Comparison of ENCODE assay signal across 14 cellular contexts in the genomic region with DNA sequence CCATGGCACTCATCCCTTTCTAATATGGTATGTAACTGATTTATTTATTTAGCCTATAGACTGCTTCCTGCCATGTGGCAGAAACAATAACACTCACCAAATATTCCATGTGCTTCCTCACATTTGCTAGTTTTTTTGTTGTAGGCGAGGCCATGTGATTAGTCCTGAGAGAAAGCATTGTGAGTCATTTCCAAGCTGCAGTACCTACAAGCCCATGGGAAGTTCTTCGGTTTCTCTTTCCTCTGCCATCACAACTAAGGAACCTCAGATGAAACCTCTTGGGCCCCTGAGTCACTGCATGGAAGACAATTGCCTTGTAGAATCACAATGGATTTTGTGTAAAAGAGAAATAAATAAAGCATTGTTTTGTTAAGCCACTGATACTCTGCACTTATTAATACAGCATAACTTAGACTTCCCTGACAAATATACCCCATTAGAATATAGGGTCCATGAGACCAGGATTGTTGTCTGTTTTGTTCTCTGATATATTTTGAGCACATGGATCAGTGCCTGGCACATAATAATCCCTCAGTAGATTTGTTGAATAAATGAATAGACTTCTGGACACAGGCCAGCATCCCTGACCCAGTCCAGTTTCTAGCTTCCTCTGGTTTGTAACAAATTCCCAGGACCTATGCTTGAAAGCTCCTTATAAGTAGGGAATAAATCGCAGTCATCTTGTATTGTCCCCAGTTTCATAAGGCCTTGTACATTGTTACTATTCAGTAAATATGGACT. TPM values are rescaled to one million over a fixed set of nuclear protein-coding genes. Genes with fewer than 3 reads are reported as not detected.
DNase-seq lines count a peak whose midpoint lies in the region; ATAC-seq and TF ChIP-seq lines count a peak whose summit lies in the region.
"Had no signal": no experiment of that assay in that cellular context is flagged by ENCODE, and none has a peak within 500 bp of the region (broad histone marks: within the 10 kb centered on the region; RNA-seq: fewer than 3 reads in every experiment).

No MANE protein-coding gene starts in this region.

- TF ChIP-seq POLR2A in tibial nerve (IDR thresholded peaks at IDR 0.05), result no peak

- no peak overlapping the region for H3K27ac ChIP-seq in tibial nerve

- H3K4me3 ChIP-seq in choroid plexus epithelial cell (ENCODE audit: low read depth, low read length), result no peak overlapping the region
- no peak overlapping the region for H3K4me3 ChIP-seq in tibial nerve

- TF ChIP-seq CTCF in choroid plexus epithelial cell (conservative IDR thresholded peaks at IDR 0.05; ENCODE audit: low read depth, low read length) (no peak), tibial nerve (IDR thresholded peaks at IDR 0.05) (no peak)

- H3K4me1 ChIP-seq in tibial nerve, result peaks cover 0 to 13% (median 0%) of the 10 kb centered on the region in 4 donors

- 76 to 78% methylated on average over 3 of the region's 3 CpGs for WGBS in tibial nerve, 2 donors

- TF ChIP-seq EP300 in tibial nerve (IDR thresholded peaks at IDR 0.05), result no peak

- ATAC-seq in left colon, result peak; percentile 60
- ATAC-seq in HG02981 (IDR thresholded peaks at IDR 0.05; ENCODE audit: unreplicated experiment), result no peak
- ATAC-seq in HG02678 (IDR thresholded peaks at IDR 0.05; ENCODE audit: unreplicated experiment), result no peak
- ATAC-seq: activated naive CD8-positive, alpha-beta T cell treated with anti-CD3 and anti-CD28 coated beads, Interleukin-2, amount 50 U/mL, for 24 hours; stimulated activated naive CD8-positive, alpha-beta T cell treated with anti-CD3 and anti-CD28 coated beads, Interleukin-15, amount 100 ng/mL, for 72 hours had no signal

- no peaks in the 10 kb centered on the region for H3K27me3 ChIP-seq in tibial nerve

- no peaks in the 10 kb centered on the region for H3K36me3 ChIP-seq in tibial nerve

- DNase-seq in COLO829 (ENCODE audit: low spot score) (peak; percentile 93), MV-4-11 (lab: John Stamatoyannopoulos, UW) (peak; percentile 1), choroid plexus epithelial cell (ENCODE audit: low read depth) (peak; percentile 86), left colon (no peak), tibial nerve (ENCODE audit: low spot score in 2 of 2) (no peak), SK-N-DZ (ENCODE audit: low spot score) (no peak)
- DNase-seq: activated CD4-positive, alpha-beta T cell treated with anti-CD3 and anti-CD28 coated beads, Interleukin-2, amount 50 U/mL, for 48 hours; activated naive CD8-positive, alpha-beta T cell treated with anti-CD3 and anti-CD28 coated beads, Interleukin-2, amount 50 U/mL, for 24 hours; MM.1S; NCI-H446 treated with DMSO at 0.1 percent for 48 hours; stimulated activated CD4-positive, alpha-beta T cell treated with anti-CD3 and anti-CD28 coated beads, Interleukin-2, amount 100 ng/mL, for 48 hours; stimulated activated naive CD8-positive, alpha-beta T cell treated with anti-CD3 and anti-CD28 coated beads, Interleukin-15, amount 100 ng/mL, for 72 hours had no signal

- H3K9me3 ChIP-seq in tibial nerve, result no peaks in the 10 kb centered on the region

- intact Hi-C loops in left colon (cut with DNase I, micrococcal nuclease), result no loop called here

RNA-seq across cellular contexts. Expression of a gene that starts 58.3 kb away (rescaled TPM):
- total RNA-seq in left colon (10 to 100 TPM; 43.4 to 49.7 TPM), tibial nerve (10 to 100 TPM; 53.1 to 95.4 (median 72.9) TPM)
- 21.2 and 29.5 TPM in 2 replicates for polyA plus RNA-seq in SK-N-DZ (2014; cell fraction: cytosol; rRNA removed)
- 57.2 and 60.1 TPM in 2 replicates for polyA plus RNA-seq in SK-N-DZ (2014; cell fraction: nucleus; rRNA removed)

Comparison
In these comparisons a context has a peak if more than half of its experiments do, and no peak if none do; other contexts are left out.
1. DNase-seq: peak in COLO829 (single experiment), MV-4-11 (single experiment) and choroid plexus epithelial cell (single experiment); none in left colon (0 of 2), tibial nerve (0 of 2) and SK-N-DZ (single experiment).